8 cellular contexts compared by ENCODE assay signal in genomic region chr6:1554241-1554880, GRCh38. TPM values are rescaled to one million over a fixed set of nuclear protein-coding genes. Genes with fewer than 3 reads are reported as not detected.
DNase-seq lines count a peak whose midpoint lies in the region; ATAC-seq and TF ChIP-seq lines count a peak whose summit lies in the region.

No MANE protein-coding gene starts in this region.

- DNase-seq in activated CD4-positive, alpha-beta T cell treated with anti-CD3 and anti-CD28 coated beads, Interleukin-2, amount 10 ng/mL, durations not matched to agents 24 days and 14 days = no peak
- DNase-seq in activated CD4-positive, alpha-beta T cell treated with anti-CD3 and anti-CD28 coated beads for 4 hours = no peak
- DNase-seq in right atrium auricular region (ENCODE audit: low spot score) (no peak), substantia nigra (lab: John Stamatoyannopoulos, UW) (peak in 1 of 49 donors; percentile 40)

- peaks cover 16% of the 10 kb centered on the region for H3K4me1 Mint-ChIP-seq in activated CD4-positive, alpha-beta T cell treated with anti-CD3 and anti-CD28 coated beads, Interleukin-2, amount 10 ng/mL, durations not matched to agents 24 days and 14 days

- H3K36me3 Mint-ChIP-seq in activated CD4-positive, alpha-beta T cell treated with anti-CD3 and anti-CD28 coated beads, Interleukin-2, amount 10 ng/mL, durations not matched to agents 24 days and 14 days (ENCODE audit: low read depth) = no peaks in the 10 kb centered on the region

- TF ChIP-seq CTCF in WI38 (IDR thresholded peaks at IDR 0.05; ENCODE audit: low read depth, low read length) = no peak
- TF ChIP-seq CTCF in right atrium auricular region (IDR thresholded peaks at IDR 0.05) = no peak

- H3K27ac Mint-ChIP-seq in activated CD4-positive, alpha-beta T cell treated with anti-CD3 and anti-CD28 coated beads, Interleukin-2, amount 10 ng/mL, durations not matched to agents 24 days and 14 days = peak overlapping the region; percentile 77

- H3K4me3 Mint-ChIP-seq in activated CD4-positive, alpha-beta T cell treated with anti-CD3 and anti-CD28 coated beads, Interleukin-2, amount 10 ng/mL, durations not matched to agents 24 days and 14 days = peak overlapping the region; percentile 86

- H3K27me3 Mint-ChIP-seq in activated CD4-positive, alpha-beta T cell treated with anti-CD3 and anti-CD28 coated beads, Interleukin-2, amount 10 ng/mL, durations not matched to agents 24 days and 14 days = peaks cover 30% of the 10 kb centered on the region

- ATAC-seq in GM21737 (IDR thresholded peaks at IDR 0.05; ENCODE audit: unreplicated experiment) (no peak), HG03280 (IDR thresholded peaks at IDR 0.05; ENCODE audit: unreplicated experiment) (no peak), HG03469 (IDR thresholded peaks at IDR 0.05; ENCODE audit: unreplicated experiment) (no peak)

- no peaks in the 10 kb centered on the region for H3K36me3 ChIP-seq in right atrium auricular region

- no peaks in the 10 kb centered on the region for H3K9me3 Mint-ChIP-seq in activated CD4-positive, alpha-beta T cell treated with anti-CD3 and anti-CD28 coated beads, Interleukin-2, amount 10 ng/mL, durations not matched to agents 24 days and 14 days

- H3K4me3 ChIP-seq in WI38 (ENCODE audit: low read depth, low read length) (peak overlapping the region; percentile 64), right atrium auricular region (peak overlapping the region; percentile 50 to 59)

- no peaks in the 10 kb centered on the region for H3K27me3 ChIP-seq in right atrium auricular region

- H3K9me3 ChIP-seq in right atrium auricular region = no peaks in the 10 kb centered on the region

- H3K27ac ChIP-seq in right atrium auricular region = peak overlapping the region; percentile 70 to 82
- peak overlapping the region; percentile 75 for H3K27ac ChIP-seq in substantia nigra (ENCODE audit: low read depth, low read length, poor library complexity, severe bottlenecking)

- intact Hi-C loops in activated CD4-positive, alpha-beta T cell treated with anti-CD3 and anti-CD28 coated beads, Interleukin-2, amount 10 ng/mL, durations not matched to agents 24 days and 14 days (cut with micrococcal nuclease) = loop anchor here (2.0 kb wide), 1 partner anchor 30 kb away; no protein-coding TSS in a partner anchor

- H3K4me1 ChIP-seq in right atrium auricular region = no peaks in the 10 kb centered on the region

RNA-seq across cellular contexts. Expression of gene FOXC1, which starts 55.4 kb away (rescaled TPM):
- 0.07 TPM in 2 replicates for total RNA-seq in activated CD4-positive, alpha-beta T cell treated with anti-CD3 and anti-CD28 coated beads, Interleukin-2, amount 10 ng/mL, durations not matched to agents 24 days and 14 days
- 10 to 100 TPM; 13.5 to 23.6 TPM for total RNA-seq in right atrium auricular region

Comparison
In these comparisons a context has a peak if more than half of its experiments do, and no peak if none do; other contexts are left out.
1. RNA of gene FOXC1, which starts 55.4 kb away (total RNA-seq): 13.5 to 23.6 TPM in right atrium auricular region; 0.07 TPM in activated CD4-positive, alpha-beta T cell treated with anti-CD3 and anti-CD28 coated beads, Interleukin-2, amount 10 ng/mL, durations not matched to agents 24 days and 14 days; every median in the first group is over 10 times any median in the second.